9 cellular contexts compared by ENCODE assay signal in genomic region chr1:231192620-231193163, GRCh38. TPM values are rescaled to one million over a fixed set of nuclear protein-coding genes. Genes with fewer than 3 reads are reported as not detected.
DNase-seq lines count a peak whose midpoint lies in the region; ATAC-seq and TF ChIP-seq lines count a peak whose summit lies in the region.
"Had no signal": no experiment of that assay in that cellular context is flagged by ENCODE, and none has a peak within 500 bp of the region (broad histone marks: within the 10 kb centered on the region; RNA-seq: fewer than 3 reads in every experiment).

No MANE protein-coding gene starts in this region.

- H3K4me2 ChIP-seq in PC-9: 0 out of 2 replicates have a peak overlapping the region, but pooled peaks have one; percentile 11

- DNase-seq in D341Med (ENCODE audit: low spot score): peak; percentile 27
- DNase-seq in PC-9: peak; percentile 38 to 53
- peak; percentile 54 for DNase-seq in globus pallidus (ENCODE audit: low spot score)
- peak; percentile 60 for DNase-seq in pons (ENCODE audit: low spot score)
- DNase-seq in NCI-H1694 treated with DMSO at 0.1 percent for 48 hours (lab: John Stamatoyannopoulos, UW): no peak
- no peak for DNase-seq in GM20000 (ENCODE audit: low spot score)
- no peak for DNase-seq in activated CD4-positive, CD25-positive, alpha-beta regulatory T cell (lab: John Stamatoyannopoulos, UW)
- DNase-seq: activated naive CD8-positive, alpha-beta T cell treated with anti-CD3 and anti-CD28 coated beads, Interleukin-2, amount 50 U/mL, for 24 hours had no signal

- peaks cover 96% of the 10 kb centered on the region for H3K27me3 ChIP-seq in PC-9 (ENCODE audit: insufficient read depth, low read depth)

- H3K9me3 ChIP-seq in PC-9 (ENCODE audit: insufficient read depth, low read depth): no peaks in the 10 kb centered on the region

- POLR2A ChIA-PET in PC-9 (lab: Charles Lee; ENCODE audit: unreplicated experiment): interaction anchor here (0.5 kb wide), 1 partner anchor 218 kb away, joined by 3 read pairs; no protein-coding TSS in a partner anchor

- no peak overlapping the region for H3K27ac ChIP-seq in PC-9

- intact Hi-C loops in PC-9 (cut with micrococcal nuclease; ENCODE audit: unreplicated experiment): no loop called here

- ATAC-seq in activated CD4-positive, CD25-positive, alpha-beta regulatory T cell treated with anti-CD3 and anti-CD28 coated beads, Interleukin-2, amount 50 U/mL, for 24 hours: no peak
- ATAC-seq: activated naive CD8-positive, alpha-beta T cell treated with anti-CD3 and anti-CD28 coated beads, Interleukin-2, amount 50 U/mL, for 24 hours had no signal

- no peaks in the 10 kb centered on the region for H3K9me2 ChIP-seq in PC-9 (ENCODE audit: insufficient read depth)

- no peaks in the 10 kb centered on the region for H3K79me2 ChIP-seq in PC-9 (ENCODE audit: low read depth)

- H3K4me1 ChIP-seq in PC-9 (replicated peaks; ENCODE audit: insufficient read depth): 0 out of 2 replicates have a peak, but pooled peaks cover 5% of the 10 kb centered on the region

- no peaks in the 10 kb centered on the region for H3K36me3 ChIP-seq in PC-9 (ENCODE audit: low read depth)

- no peaks in the 10 kb centered on the region for H4K20me1 ChIP-seq in PC-9 (ENCODE audit: insufficient read depth)

- H2AFZ ChIP-seq in PC-9: no peak overlapping the region

- TF ChIP-seq CTCF in PC-9 (conservative IDR thresholded peaks at IDR 0.05) (no peak), GM20000 (IDR thresholded peaks at IDR 0.05; ENCODE audit: extremely low read depth, missing control alignments) (no peak)

- no TSS peak for BruUV-seq in PC-9 (replicated peaks; lab: Mats Ljungman, UMichigan)

- no peaks in the 10 kb centered on the region for H3F3A ChIP-seq in PC-9 (ENCODE audit: insufficient read depth, low read depth)

- H3K4me3 ChIP-seq in PC-9: no peak overlapping the region

- CTCF ChIA-PET in PC-9 (lab: Charles Lee): interaction anchor here (0.6 kb wide), 1 partner anchor 102 kb away, joined by 4 read pairs; no protein-coding TSS in a partner anchor

RNA-seq across cellular contexts. Expression of gene TRIM67, which starts 30.8 kb away (rescaled TPM):
- total RNA-seq in PC-9 (2021): not detected in 2 replicates

RNA-seq across cellular contexts. Expression of gene GNPAT, which starts 48.3 kb away (rescaled TPM):
- total RNA-seq in PC-9 (2021): 21.8 and 22.3 TPM in 2 replicates

Comparison
In these comparisons a context has a peak if more than half of its experiments do, and no peak if none do; other contexts are left out.
1. DNase-seq: peak in D341Med (single experiment), PC-9 (2 of 2), globus pallidus (single experiment) and pons (single experiment); none in NCI-H1694 treated with DMSO at 0.1 percent for 48 hours (single experiment), GM20000 (single experiment) and activated CD4-positive, CD25-positive, alpha-beta regulatory T cell (0 of 4).